Comparison of ENCODE assay signal across 13 cellular contexts in genomic region chr11:2927493-2927800, GRCh38. TPM values are rescaled to one million over a fixed set of nuclear protein-coding genes. Genes with fewer than 3 reads are reported as not detected.
DNase-seq lines count a peak whose midpoint lies in the region; ATAC-seq, FAIRE-seq and TF ChIP-seq lines count a peak whose summit lies in the region.
"Had no signal": no experiment of that assay in that cellular context is flagged by ENCODE, and none has a peak within 500 bp of the region (broad histone marks: within the 10 kb centered on the region; RNA-seq: fewer than 3 reads in every experiment).

No MANE protein-coding gene starts in this region.

- H3K27me3 ChIP-seq in kidney epithelial cell (ENCODE audit: control insufficient read depth, insufficient read depth, low read length), result no peaks in the 10 kb centered on the region

- DNase-seq in A549 (ENCODE audit: low read depth in 1 of 2, low spot score in 1 of 2), result no peak
- no peak for DNase-seq in astrocyte of the cerebellum (ENCODE audit: low read depth)
- no peak for DNase-seq in kidney epithelial cell (ENCODE audit: low read depth)
- no peak for DNase-seq in T1000 (lab: John Stamatoyannopoulos, UW)
- DNase-seq in NCI-H146 (lab: John Stamatoyannopoulos, UW), result no peak
- no peak for DNase-seq in stimulated activated CD4-positive, alpha-beta T cell treated with anti-CD3 and anti-CD28 coated beads, Interleukin-1b, Interleukin-23, amount 100 ng/mL, for 48 hours
- no peak for DNase-seq in kidney tubule cell (ENCODE audit: low spot score)
- DNase-seq: erythroblast; NK-92 treated with Interleukin-12 subunit alpha and Interleukin-12 subunit beta, amount 100 ng/mL, for 24 hours had no signal

- CTCF ChIA-PET in A549 (lab: Yijun Ruan, JAX), result interaction anchor here (0.7 to 6.9 kb wide), 9 partner anchors 9 to 395 kb away, joined by 3 to 60 read pairs (median 3); a partner anchor contains a TSS

- H3K36me3 ChIP-seq in ES-I3 (ENCODE audit: insufficient read depth, low read length) (no peaks in the 10 kb centered on the region), kidney epithelial cell (ENCODE audit: control insufficient read depth, insufficient read depth, low read length) (no peaks in the 10 kb centered on the region)

- in situ Hi-C loops in astrocyte of the cerebellum (cut with HindIII; ENCODE audit: low sequenced_read_pairs), result no loop called here

- peaks cover 28% of the 10 kb centered on the region for H3K4me1 ChIP-seq in A549
- H3K4me1 ChIP-seq in ES-I3 (ENCODE audit: insufficient read depth, low read length), result peaks cover 12% of the 10 kb centered on the region; the same call in 1 of the 2 replicates

- POLR2A ChIA-PET in A549 (lab: Yijun Ruan, JAX), result interaction anchor here (4.8 kb wide), 1 partner anchor 34 kb away, joined by 41 read pairs; no protein-coding TSS in a partner anchor

- no peak for TF ChIP-seq EP300 in A549 (IDR thresholded peaks at IDR 0.05)

- peak overlapping the region; percentile 77; the same call in 1 of the 2 replicates for H3K9ac ChIP-seq in ES-I3 (ENCODE audit: low read depth, low read length)

- H3K4me3 ChIP-seq in A549 (peak overlapping the region; percentile 67), astrocyte of the cerebellum (ENCODE audit: low read depth, low read length) (peak overlapping the region; percentile 62), kidney epithelial cell (ENCODE audit: low read depth, low read length) (peak overlapping the region; percentile 67)

- TF ChIP-seq RAD21 in A549 (conservative IDR thresholded peaks at IDR 0.05 in 1 of 2, IDR thresholded peaks at IDR 0.05 in 1 of 2), result no peak

- no peak for TF ChIP-seq POLR2A in A549 (IDR thresholded peaks at IDR 0.05; ENCODE audit: low read length)

- H3K4me2 ChIP-seq in A549, result peak overlapping the region; percentile 93

- no peak for FAIRE-seq in A549 (lab: Jason Lieb, UNC)
- FAIRE-seq: H1, small intestine had no signal

- TF ChIP-seq CTCF in A549 (IDR thresholded peaks at IDR 0.05), result no peak
- no peak for TF ChIP-seq CTCF in astrocyte of the cerebellum (IDR thresholded peaks at IDR 0.05; ENCODE audit: low read depth, low read length, missing control alignments)
- TF ChIP-seq CTCF in kidney epithelial cell (IDR thresholded peaks at IDR 0.05; ENCODE audit: insufficient read depth, low read length, poor library complexity, severe bottlenecking), result no peak

- WGBS in A549 (ENCODE audit: missing lambda C conversion rate), result 92% methylated on average over 6 of the region's 6 CpGs

- no peak for ATAC-seq in A549

- peak overlapping the region in 1 of 2 experiments; percentile 94; a peak in 1 of 6 replicates for H3K27ac ChIP-seq in A549

- H3K9me3 ChIP-seq in A549 (no peaks in the 10 kb centered on the region), ES-I3 (ENCODE audit: control insufficient read depth, insufficient read depth, low read length) (no peaks in the 10 kb centered on the region)

TF ChIP-seq in A549, 52 proteins besides CTCF, POLR2A, EP300 and RAD21:
- TF ChIP-seq CBX8 (IDR thresholded peaks at IDR 0.05), result no peak
- no peak for TF ChIP-seq MAFK (IDR thresholded peaks at IDR 0.05; ENCODE audit: partially characterized antibody)
TF ChIP-seq in A549: peak in this region for 0.

RNA-seq across cellular contexts. Expression of gene PHLDA2, which starts 1.8 kb away (rescaled TPM):
- polyA plus RNA-seq in A549 (2011; rRNA removed) (6.3 and 7.0 TPM in 2 replicates), A549 (2017; fragmentation: RNase III; extraction: RNeasy Plus Mini Kit Qiagen cat#74134 plus additional on column Dnase treatment) (43.6 to 49.6 TPM (median 47.6 TPM) in 3 replicates)
- 80.1 and 91.2 TPM in 2 replicates for polyA plus RNA-seq in A549 (2012; cell fraction: cytosol; rRNA removed)
- 68.3 and 133 TPM in 2 replicates for polyA plus RNA-seq in A549 (2012; cell fraction: nucleus; rRNA removed)
- 3.6 and 5.5 TPM in 2 replicates for polyA minus RNA-seq in A549 (2011; rRNA and poly(A)+ RNA removed)
- 32.8 and 58.5 TPM in 2 replicates for total RNA-seq in kidney epithelial cell
- polyA plus RNA-seq: IgD-negative memory B cell had no signal

RNA-seq across cellular contexts. Expression of gene CDKN1C, which starts 41.9 kb away (rescaled TPM):
- polyA plus RNA-seq in A549 (2011; rRNA removed) (0.40 and 0.41 TPM in 2 replicates), A549 (2017; fragmentation: RNase III; extraction: RNeasy Plus Mini Kit Qiagen cat#74134 plus additional on column Dnase treatment) (0.16 to 0.36 TPM (median 0.30 TPM) in 3 replicates)
- 0.11 and 0.25 TPM in 2 replicates for polyA plus RNA-seq in A549 (2012; cell fraction: cytosol; rRNA removed)
- polyA plus RNA-seq in A549 (2012; cell fraction: nucleus; rRNA removed), result 0.34 and 0.62 TPM in 2 replicates
- 0.29 TPM in 1 of 2 replicates, not detected in the other for polyA minus RNA-seq in A549 (2011; rRNA and poly(A)+ RNA removed)
- total RNA-seq in kidney epithelial cell, result 34.8 and 37.1 TPM in 2 replicates
- polyA plus RNA-seq: IgD-negative memory B cell had no signal
